ENCODE assay signal across 9 cellular contexts in genomic region chr3:188956839-188957489, GRCh38.
A peak's percentile ranks its signal among the peaks of the same experiment; 100 is the strongest.
DNase-seq lines count a peak whose midpoint lies in the region; ATAC-seq, FAIRE-seq and TF ChIP-seq lines count a peak whose summit lies in the region.
"Had no signal": no experiment of that assay in that cellular context is flagged by ENCODE, and none has a peak within 500 bp of the region (broad histone marks: within the 10 kb centered on the region; RNA-seq: fewer than 3 reads in every experiment).

No MANE protein-coding gene starts in this region.

- POLR2A ChIA-PET in endothelial cell of umbilical vein (lab: Charles Lee): interaction anchor here (0.6 kb wide), 1 partner anchor 23 kb away, joined by 9 read pairs; no protein-coding TSS in a partner anchor

- H4K20me1 ChIP-seq in endothelial cell of umbilical vein (replicated peaks; ENCODE audit: control insufficient read depth, extremely low read depth, insufficient read depth, low read length): no peaks in the 10 kb centered on the region

- no peaks in the 10 kb centered on the region for H3K9me1 ChIP-seq in endothelial cell of umbilical vein (replicated peaks; ENCODE audit: control insufficient read depth, extremely low read depth, insufficient read depth, low read length)

- H3K9me3 Mint-ChIP-seq in Calu3 (ENCODE audit: low read depth, unreplicated experiment): no peaks in the 10 kb centered on the region
- H3K9me3 Mint-ChIP-seq in naive B cell: no peaks in the 10 kb centered on the region

- H3K4me3 Mint-ChIP-seq in Calu3 (ENCODE audit: low read depth, unreplicated experiment): no peak overlapping the region
- no peak overlapping the region for H3K4me3 Mint-ChIP-seq in naive B cell

- intact Hi-C loops in Calu3 (cut with micrococcal nuclease; ENCODE audit: unreplicated experiment) (loop anchor here (2.0 to 10.0 kb wide), 4 partner anchors 192 to 922 kb away; no protein-coding TSS in a partner anchor), endothelial cell of umbilical vein (cut with micrococcal nuclease) (loop anchor here (1.0 to 5.0 kb wide), 3 partner anchors 84 to 970 kb away; no protein-coding TSS in a partner anchor)

- peak; percentile 40 for FAIRE-seq in endothelial cell of umbilical vein (lab: Jason Lieb, UNC)

- no peak overlapping the region for H3K4me2 ChIP-seq in endothelial cell of umbilical vein (ENCODE audit: insufficient read depth, low read length)

- H3K9me3 ChIP-seq in Peyer's patch (no peaks in the 10 kb centered on the region), endothelial cell of umbilical vein (replicated peaks; ENCODE audit: control insufficient read depth, insufficient read depth, low read length) (no peaks in the 10 kb centered on the region)

- H3K4me1 Mint-ChIP-seq in Calu3 (ENCODE audit: low read depth, unreplicated experiment): peaks cover 1% of the 10 kb centered on the region
- peaks cover 0 to 3% (median 0%) of the 10 kb centered on the region in 3 donors for H3K4me1 Mint-ChIP-seq in naive B cell

- no peaks in the 10 kb centered on the region for H3K36me3 ChIP-seq in Peyer's patch
- H3K36me3 ChIP-seq in endothelial cell of umbilical vein (ENCODE audit: control insufficient read depth in 2 of 2, extremely low read depth in 1 of 2, insufficient read depth in 2 of 2, low read length in 2 of 2): no peaks in the 10 kb centered on the region

- H3K4me1 ChIP-seq in Peyer's patch (no peaks in the 10 kb centered on the region), endothelial cell of umbilical vein (ENCODE audit: control insufficient read depth, extremely low read depth, insufficient read depth, low read length) (no peaks in the 10 kb centered on the region)

- dilution Hi-C loops in endothelial cell of umbilical vein (cut with MboI; ENCODE audit: extremely low pct_ligation_motif_present, low sequenced_read_pairs): no loop called here

- H3K27ac Mint-ChIP-seq in Calu3 (ENCODE audit: unreplicated experiment) (no peak overlapping the region), naive B cell (no peak overlapping the region)

- H3K27ac ChIP-seq in Peyer's patch (peak overlapping the region in 2 of 4 donors; percentile 22 to 28), endothelial cell of umbilical vein (ENCODE audit: insufficient read depth, low read depth, low read length) (no peak overlapping the region)
- H3K27ac ChIP-seq: SK-N-MC had no signal

- BruUV-seq in Calu3 (replicated peaks; lab: Mats Ljungman, UMichigan): no TSS peak
- no TSS peak for BruUV-seq in endothelial cell of umbilical vein (replicated peaks; lab: Mats Ljungman, UMichigan)

- TF ChIP-seq POLR2A in Peyer's patch (IDR thresholded peaks at IDR 0.05) (no peak), endothelial cell of umbilical vein (IDR thresholded peaks at IDR 0.05; ENCODE audit: low read depth, low read length) (no peak)

- ATAC-seq in naive B cell (ENCODE audit: low read depth in 2 of 2): peak in 1 of 2 donors; percentile 43
- ATAC-seq in HG02973 (IDR thresholded peaks at IDR 0.05; ENCODE audit: unreplicated experiment): no peak
- ATAC-seq in HG03432 (IDR thresholded peaks at IDR 0.05; ENCODE audit: unreplicated experiment): no peak

- DNase-seq in Calu3 (peak; percentile 64), HS-5 (ENCODE audit: low read depth) (peak; percentile 32), Peyer's patch (no peak), endothelial cell of umbilical vein (ENCODE audit: low read depth, low spot score) (peak; percentile 61), naive B cell (peak; percentile 36)
- no peak for DNase-seq in activated CD8-positive, alpha-beta memory T cell treated with anti-CD3 and anti-CD28 coated beads, Interleukin-2, amount 50 U/mL, for 48 hours

- H3K79me2 ChIP-seq in endothelial cell of umbilical vein (ENCODE audit: control insufficient read depth, insufficient read depth, low read length): no peaks in the 10 kb centered on the region

- CTCF ChIA-PET in Calu3 (lab: Charles Lee): interaction anchor here (0.6 to 7.3 kb wide), 2 partner anchors 116 to 1218 kb away, joined by 4 to 171 read pairs; no protein-coding TSS in a partner anchor
- CTCF ChIA-PET in endothelial cell of umbilical vein (lab: Charles Lee): interaction anchor here (1.0 to 8.7 kb wide), 6 partner anchors 84 to 1218 kb away, joined by 3 to 466 read pairs (median 8); partner anchors contain the start of gene BCL6

- H3K36me3 Mint-ChIP-seq in Calu3 (ENCODE audit: insufficient read depth, unreplicated experiment): no peaks in the 10 kb centered on the region
- H3K36me3 Mint-ChIP-seq in naive B cell: no peaks in the 10 kb centered on the region

- H3K27me3 ChIP-seq in Peyer's patch: no peaks in the 10 kb centered on the region
- no peaks in the 10 kb centered on the region for H3K27me3 ChIP-seq in endothelial cell of umbilical vein (ENCODE audit: control insufficient read depth in 2 of 2, insufficient read depth in 2 of 2, low read length in 2 of 2)

- no peak overlapping the region for H2AFZ ChIP-seq in endothelial cell of umbilical vein (ENCODE audit: low read depth, low read length)

- no peak overlapping the region for H3K4me3 ChIP-seq in Peyer's patch
- H3K4me3 ChIP-seq in endothelial cell of umbilical vein (replicated peaks in 1 of 3; ENCODE audit: insufficient read depth in 1 of 3, low read depth in 1 of 3, low read length in 3 of 3): no peak overlapping the region
- H3K4me3 ChIP-seq: SK-N-MC had no signal

- peak; percentile 81 for TF ChIP-seq CTCF in Calu3 (IDR thresholded peaks at IDR 0.05; ENCODE audit: unreplicated experiment)
- TF ChIP-seq CTCF in Peyer's patch (IDR thresholded peaks at IDR 0.05): peak; percentile 66 to 82 (median 71)
- TF ChIP-seq CTCF in endothelial cell of umbilical vein (IDR thresholded peaks at IDR 0.05; ENCODE audit: extremely low read depth in 1 of 2, insufficient read depth in 1 of 2, low read depth in 1 of 2, low read length in 2 of 2): peak; percentile 63 to 64

- H3K27me3 Mint-ChIP-seq in Calu3 (ENCODE audit: unreplicated experiment) (peaks cover 9% of the 10 kb centered on the region), naive B cell (peaks cover 0 to 4% (median 3%) of the 10 kb centered on the region in 3 donors)

- H3K9ac ChIP-seq in endothelial cell of umbilical vein (replicated peaks; ENCODE audit: extremely low read depth, insufficient read depth, low read length): no peak overlapping the region

TF ChIP-seq in endothelial cell of umbilical vein, 7 proteins besides CTCF, POLR2A, EP300 and RAD21:
- TF ChIP-seq EZH2 (IDR thresholded peaks at IDR 0.05; ENCODE audit: borderline replicate concordance, low read depth, low read length, severe bottlenecking): no peak
- no peak for TF ChIP-seq MYC (IDR thresholded peaks at IDR 0.05; ENCODE audit: low read depth, low read length)
- TF ChIP-seq FOS (IDR thresholded peaks at IDR 0.05; ENCODE audit: borderline replicate concordance, insufficient read depth, low read length): no peak
- TF ChIP-seq MAX (IDR thresholded peaks at IDR 0.05; ENCODE audit: insufficient read depth, insufficient read length): no peak
- TF ChIP-seq JUN (IDR thresholded peaks at IDR 0.05; ENCODE audit: borderline replicate concordance, insufficient read depth, insufficient read length, low read depth): no peak

Comparison
In these comparisons a context has a peak if more than half of its experiments do, and no peak if none do; other contexts are left out.
1. DNase-seq: peak in Calu3 (single experiment), HS-5 (single experiment), endothelial cell of umbilical vein (single experiment) and naive B cell (single experiment); none in Peyer's patch (0 of 3) and activated CD8-positive, alpha-beta memory T cell treated with anti-CD3 and anti-CD28 coated beads, Interleukin-2, amount 50 U/mL, for 48 hours (single experiment).
2. Peak in every context shown above with its lines, with median percentiles within 50 percentile points of each other: CTCF ChIP-seq.